In genomic region chr17:64148017-64148631, GRCh38 we compare ENCODE assay signal across 8 cellular contexts. TPM values are rescaled to one million over a fixed set of nuclear protein-coding genes. Genes with fewer than 3 reads are reported as not detected.
DNase-seq lines count a peak whose midpoint lies in the region; ATAC-seq and TF ChIP-seq lines count a peak whose summit lies in the region.

No MANE protein-coding gene starts in this region.

- peak overlapping the region; percentile 93 for H3K27ac ChIP-seq in Panc1 (ENCODE audit: low read length)
- peak overlapping the region; percentile 8 to 92 for H3K27ac ChIP-seq in tibial artery

- no TSS peak for BruUV-seq in Panc1 (replicated peaks; lab: Mats Ljungman, UMichigan)

- H3K27me3 Mint-ChIP-seq in activated naive CD8-positive, alpha-beta T cell treated with anti-CD3 and anti-CD28 coated beads for 36 hours, result no peaks in the 10 kb centered on the region
- H3K27me3 Mint-ChIP-seq in activated naive CD8-positive, alpha-beta T cell treated with anti-CD3 and anti-CD28 coated beads, Interleukin-2, amount 50 U/mL, for 24 hours, result no peaks in the 10 kb centered on the region

- H3K9me3 ChIP-seq in Panc1 (ENCODE audit: control insufficient read depth, insufficient read depth, low read depth, low read length) (no peaks in the 10 kb centered on the region), tibial artery (no peaks in the 10 kb centered on the region)

- peaks cover 26% of the 10 kb centered on the region for H3K4me1 Mint-ChIP-seq in activated naive CD8-positive, alpha-beta T cell treated with anti-CD3 and anti-CD28 coated beads for 36 hours
- H3K4me1 Mint-ChIP-seq in activated naive CD8-positive, alpha-beta T cell treated with anti-CD3 and anti-CD28 coated beads, Interleukin-2, amount 50 U/mL, for 24 hours, result peaks cover 22% of the 10 kb centered on the region

- H3K27ac Mint-ChIP-seq in activated naive CD8-positive, alpha-beta T cell treated with anti-CD3 and anti-CD28 coated beads for 36 hours, result no peak overlapping the region
- H3K27ac Mint-ChIP-seq in activated naive CD8-positive, alpha-beta T cell treated with anti-CD3 and anti-CD28 coated beads, Interleukin-2, amount 50 U/mL, for 24 hours, result no peak overlapping the region

- peaks cover 19% of the 10 kb centered on the region for H3K36me3 Mint-ChIP-seq in activated naive CD8-positive, alpha-beta T cell treated with anti-CD3 and anti-CD28 coated beads for 36 hours
- H3K36me3 Mint-ChIP-seq in activated naive CD8-positive, alpha-beta T cell treated with anti-CD3 and anti-CD28 coated beads, Interleukin-2, amount 50 U/mL, for 24 hours (ENCODE audit: low read depth), result peaks cover 37% of the 10 kb centered on the region

- H3K4me1 ChIP-seq in Panc1 (ENCODE audit: control insufficient read depth, insufficient read depth, low read length), result peaks cover 10% of the 10 kb centered on the region
- H3K4me1 ChIP-seq in tibial artery, result peaks cover 0 to 31% (median 25%) of the 10 kb centered on the region in 4 donors

- POLR2A ChIA-PET in Panc1 (lab: Charles Lee), result interaction anchor here (1.2 kb wide), 1 partner anchor 134 kb away, joined by 5 read pairs; no protein-coding TSS in a partner anchor

- no peak for DNase-seq in activated naive CD8-positive, alpha-beta T cell treated with anti-CD3 and anti-CD28 coated beads for 36 hours
- no peak for DNase-seq in activated naive CD8-positive, alpha-beta T cell treated with anti-CD3 and anti-CD28 coated beads, Interleukin-2, amount 50 U/mL, for 24 hours
- no peak for DNase-seq in Panc1 (ENCODE audit: low read depth, low spot score)
- peak; percentile 62 for DNase-seq in fibroblast of mammary gland (ENCODE audit: low read depth)
- no peak for DNase-seq in tibial artery
- DNase-seq in inferior parietal cortex (ENCODE audit: extremely low spot score), result no peak
- DNase-seq in posterior cingulate gyrus, result no peak

- TF ChIP-seq CTCF in Panc1 (IDR thresholded peaks at IDR 0.05) (no peak), fibroblast of mammary gland (conservative IDR thresholded peaks at IDR 0.05; ENCODE audit: control insufficient read depth, insufficient read depth, low read depth, low read length) (no peak), tibial artery (IDR thresholded peaks at IDR 0.05) (no peak)

- no peaks in the 10 kb centered on the region for H3K9me3 Mint-ChIP-seq in activated naive CD8-positive, alpha-beta T cell treated with anti-CD3 and anti-CD28 coated beads for 36 hours
- no peaks in the 10 kb centered on the region for H3K9me3 Mint-ChIP-seq in activated naive CD8-positive, alpha-beta T cell treated with anti-CD3 and anti-CD28 coated beads, Interleukin-2, amount 50 U/mL, for 24 hours

- in situ Hi-C loops in Panc1 (cut with HindIII; ENCODE audit: low pct_unique_long_range_greater_than_20kb, low sequenced_read_pairs), result no loop called here

- H3K4me3 ChIP-seq in Panc1 (ENCODE audit: low read depth in 2 of 2, low read length in 2 of 2) (no peak overlapping the region), fibroblast of mammary gland (ENCODE audit: control insufficient read depth, low read depth, low read length) (no peak overlapping the region), tibial artery (no peak overlapping the region)

- H3K36me3 ChIP-seq in Panc1 (ENCODE audit: control insufficient read depth, insufficient read depth, low read length), result peaks cover 5% of the 10 kb centered on the region
- peaks cover 0 to 33% (median 22%) of the 10 kb centered on the region in 3 donors for H3K36me3 ChIP-seq in tibial artery

- intact Hi-C loops in Panc1 (cut with micrococcal nuclease; ENCODE audit: unreplicated experiment) (loop anchor here (5.0 kb wide), 1 partner anchor 134 kb away; no protein-coding TSS in a partner anchor), tibial artery (cut with DNase I; ENCODE audit: low total_unique reads) (no loop called here), posterior cingulate gyrus (cut with DNase I) (loop anchor here (5.0 kb wide), 1 partner anchor 114 kb away; the partner anchor contains the start of gene TEX2)

- no peak for ATAC-seq in activated naive CD8-positive, alpha-beta T cell treated with anti-CD3 and anti-CD28 coated beads, Interleukin-2, amount 50 U/mL, for 24 hours
- ATAC-seq in Panc1 (0 out of 2 replicates have a peak, but pooled peaks have one; percentile 1), GM18498 (IDR thresholded peaks at IDR 0.05; ENCODE audit: unreplicated experiment) (no peak)

- CTCF ChIA-PET in Panc1 (lab: Charles Lee), result interaction anchor here (1.2 kb wide), 1 partner anchor 134 kb away, joined by 6 read pairs; no protein-coding TSS in a partner anchor

- H3K4me3 Mint-ChIP-seq in activated naive CD8-positive, alpha-beta T cell treated with anti-CD3 and anti-CD28 coated beads for 36 hours, result peak overlapping the region; percentile 51
- H3K4me3 Mint-ChIP-seq in activated naive CD8-positive, alpha-beta T cell treated with anti-CD3 and anti-CD28 coated beads, Interleukin-2, amount 50 U/mL, for 24 hours, result no peak overlapping the region

- H3K27me3 ChIP-seq in Panc1 (ENCODE audit: control insufficient read depth, insufficient read depth, low read length), result no peaks in the 10 kb centered on the region
- H3K27me3 ChIP-seq in tibial artery, result no peaks in the 10 kb centered on the region

RNA-seq across cellular contexts. Expression of gene ERN1, which starts 18.2 kb away (rescaled TPM):
- total RNA-seq in activated naive CD8-positive, alpha-beta T cell treated with anti-CD3 and anti-CD28 coated beads for 36 hours, result 1 to 10 TPM; 7.6 to 9.0 TPM
- 12.1 TPM for total RNA-seq in Panc1 (2021; ENCODE audit: unreplicated experiment)
- polyA plus RNA-seq in Panc1 (2012; ENCODE audit: insufficient read length), result 4.7 TPM
